ENCODE assay signal across 40 cellular contexts in genomic region chr7:148135997-148136396, GRCh38.
"Had no signal": no experiment of that assay in that cellular context is flagged by ENCODE, and none has a peak within 500 bp of the region (broad histone marks: within the 10 kb centered on the region; RNA-seq: fewer than 3 reads in every experiment).

No MANE protein-coding gene starts in this region.

- DNase-seq: activated effector memory CD4-positive, alpha-beta T cell treated with anti-CD3 and anti-CD28 coated beads, Interleukin-2, amount 50 U/mL, for 16 hours; activated effector memory CD4-positive, alpha-beta T cell treated with Interleukin-2 at 50 U/mL for 16 hours; activated gamma-delta T cell; activated gamma-delta T cell treated with Interleukin-2 at 50 U/mL for 16 hours; activated naive CD4-positive, alpha-beta T cell; activated naive CD4-positive, alpha-beta T cell treated with anti-CD3 and anti-CD28 coated beads for 36 hours; activated naive CD4-positive, alpha-beta T cell treated with anti-CD3 and anti-CD28 coated beads, Interleukin-2, amount 10 ng/mL, durations not matched to agents 7 days and 5 days; activated naive CD4-positive, alpha-beta T cell treated with anti-CD3 and anti-CD28 coated beads, Interleukin-2, amount 50 U/mL, for 16 hours; activated naive CD4-positive, alpha-beta T cell treated with Interleukin-2 at 50 U/mL for 16 hours; activated naive CD8-positive, alpha-beta T cell treated with anti-CD3 and anti-CD28 coated beads for 36 hours; activated naive CD8-positive, alpha-beta T cell treated with anti-CD3 and anti-CD28 coated beads, Interleukin-2, amount 10 ng/mL, durations not matched to agents 7 days and 5 days; activated naive CD8-positive, alpha-beta T cell treated with anti-CD3 and anti-CD28 coated beads, Interleukin-2, amount 50 U/mL, for 24 hours; activated T-cell treated with anti-CD3 and anti-CD28 coated beads, Interleukin-2, amount 50 U/mL, for 1 hour; activated T-cell treated with anti-CD3 and anti-CD28 coated beads, Interleukin-2, amount 50 U/mL, for 24 hours; activated T-cell treated with anti-CD3 and anti-CD28 coated beads, Interleukin-2, amount 50 U/mL, for 4 hours; activated T-cell treated with anti-CD3 and anti-CD28 coated beads, Interleukin-2, amount 50 U/mL, for 48 hours; activated T-cell treated with anti-CD3 and anti-CD28 coated beads, Interleukin-2, amount 50 U/mL, for 72 hours; adrenal gland; amniotic stem cell; amygdala; anterior cingulate cortex; aorta; body of pancreas; brain microvascular endothelial cell; caudate nucleus; central memory CD4-positive, alpha-beta T cell; cerebellar nuclear complex had no signal

- H3K9me3 Mint-ChIP-seq: activated naive CD4-positive, alpha-beta T cell treated with anti-CD3 and anti-CD28 coated beads for 36 hours; activated naive CD4-positive, alpha-beta T cell treated with anti-CD3 and anti-CD28 coated beads, Interleukin-2, amount 10 ng/mL, durations not matched to agents 7 days and 5 days; activated naive CD4-positive, alpha-beta T cell treated with anti-CD3 and anti-CD28 coated beads, Interleukin-2, amount 50 U/mL, for 24 hours; activated naive CD4-positive, alpha-beta T cell treated with anti-CD3 and anti-CD28 coated beads, Interleukin-2, amount 50 U/mL, for 72 hours; activated naive CD8-positive, alpha-beta T cell treated with anti-CD3 and anti-CD28 coated beads, Interleukin-2, amount 10 ng/mL, durations not matched to agents 7 days and 5 days; activated naive CD8-positive, alpha-beta T cell treated with anti-CD3 and anti-CD28 coated beads, Interleukin-2, amount 50 U/mL, for 24 hours; activated T-cell treated with anti-CD3 and anti-CD28 coated beads, Interleukin-2, amount 50 U/mL, for 4 hours; activated T-helper 1 cell treated with anti-CD3 and anti-CD28 coated beads, Interleukin-12 subunit alpha, Interleukin-12 subunit beta, Interleukin-2, Interleukin-4 antibody, amounts not matched to agents 30 ng/mL and 10 ng/mL and 1 ng/mL, durations not matched to agents 14 hours and 24 hours and 36 hours; activated T-helper 2 cell treated with anti-CD3 and anti-CD28 coated beads, Interferon-gamma antibody, Interleukin-2, Interleukin-4, amounts not matched to agents 10 μg/mL and 5 μg/mL and 100 μg/mL, durations not matched to agents 14 hours and 24 hours and 36 hours; central memory CD8-positive, alpha-beta T cell had no signal

- H3K36me3 ChIP-seq: adrenal gland, ascending aorta, brain microvascular endothelial cell, breast epithelium, cardiac muscle cell had no signal

- H3K27ac Mint-ChIP-seq: activated naive CD4-positive, alpha-beta T cell treated with anti-CD3 and anti-CD28 coated beads for 36 hours; activated naive CD4-positive, alpha-beta T cell treated with anti-CD3 and anti-CD28 coated beads, Interleukin-2, amount 10 ng/mL, durations not matched to agents 7 days and 5 days; activated naive CD4-positive, alpha-beta T cell treated with anti-CD3 and anti-CD28 coated beads, Interleukin-2, amount 50 U/mL, for 24 hours; activated naive CD4-positive, alpha-beta T cell treated with anti-CD3 and anti-CD28 coated beads, Interleukin-2, amount 50 U/mL, for 72 hours; activated naive CD8-positive, alpha-beta T cell; activated naive CD8-positive, alpha-beta T cell treated with anti-CD3 and anti-CD28 coated beads for 36 hours; activated naive CD8-positive, alpha-beta T cell treated with anti-CD3 and anti-CD28 coated beads, Interleukin-2, amount 10 ng/mL, durations not matched to agents 7 days and 5 days; activated naive CD8-positive, alpha-beta T cell treated with anti-CD3 and anti-CD28 coated beads, Interleukin-2, amount 50 U/mL, for 24 hours; activated T-cell treated with anti-CD3 and anti-CD28 coated beads, Interleukin-2, amount 50 U/mL, for 24 hours; activated T-cell treated with anti-CD3 and anti-CD28 coated beads, Interleukin-2, amount 50 U/mL, for 72 hours; activated T-helper 1 cell treated with anti-CD3 and anti-CD28 coated beads, Interleukin-12 subunit alpha, Interleukin-12 subunit beta, Interleukin-2, Interleukin-4 antibody, amounts not matched to agents 30 ng/mL and 10 ng/mL and 1 ng/mL, durations not matched to agents 14 hours and 24 hours and 36 hours; activated T-helper 17 cell treated with anti-CD3 and anti-CD28 coated beads, Interleukin-2, amount 50 U/mL, for 72 hours; activated T-helper 2 cell treated with anti-CD3 and anti-CD28 coated beads, Interferon-gamma antibody, Interleukin-2, Interleukin-4, amounts not matched to agents 10 μg/mL and 5 μg/mL and 100 μg/mL, durations not matched to agents 14 hours and 24 hours and 36 hours had no signal

- H3K4me3 ChIP-seq: adrenal gland, ascending aorta, body of pancreas, breast epithelium, cardiac muscle cell had no signal

- H3K4me1 ChIP-seq: adrenal gland, ascending aorta, body of pancreas, breast epithelium had no signal

- ATAC-seq: activated naive CD4-positive, alpha-beta T cell treated with anti-CD3 and anti-CD28 coated beads, Interleukin-2, amount 50 U/mL, for 72 hours; activated naive CD8-positive, alpha-beta T cell treated with anti-CD3 and anti-CD28 coated beads, Interleukin-2, amount 50 U/mL, for 24 hours; activated T-cell treated with anti-CD3 and anti-CD28 coated beads, Interleukin-2, amount 50 U/mL, for 4 hours; activated T-cell treated with anti-CD3 and anti-CD28 coated beads, Interleukin-2, amount 50 U/mL, for 72 hours; activated T-helper 17 cell treated with anti-CD3 and anti-CD28 coated beads, Interleukin-2, amount 50 U/mL, for 72 hours; body of pancreas had no signal

- H3K4me1 Mint-ChIP-seq: activated naive CD4-positive, alpha-beta T cell treated with anti-CD3 and anti-CD28 coated beads, Interleukin-2, amount 10 ng/mL, durations not matched to agents 7 days and 5 days; activated naive CD4-positive, alpha-beta T cell treated with anti-CD3 and anti-CD28 coated beads, Interleukin-2, amount 50 U/mL, for 24 hours; activated naive CD8-positive, alpha-beta T cell treated with anti-CD3 and anti-CD28 coated beads for 36 hours; activated naive CD8-positive, alpha-beta T cell treated with anti-CD3 and anti-CD28 coated beads, Interleukin-2, amount 10 ng/mL, durations not matched to agents 7 days and 5 days; activated naive CD8-positive, alpha-beta T cell treated with anti-CD3 and anti-CD28 coated beads, Interleukin-2, amount 50 U/mL, for 24 hours; activated T-helper 17 cell treated with anti-CD3 and anti-CD28 coated beads, Interleukin-2, amount 50 U/mL, for 72 hours; central memory CD8-positive, alpha-beta T cell had no signal

- H3K36me3 Mint-ChIP-seq: activated naive CD4-positive, alpha-beta T cell treated with anti-CD3 and anti-CD28 coated beads, Interleukin-2, amount 10 ng/mL, durations not matched to agents 7 days and 5 days; activated naive CD4-positive, alpha-beta T cell treated with anti-CD3 and anti-CD28 coated beads, Interleukin-2, amount 50 U/mL, for 24 hours; activated naive CD4-positive, alpha-beta T cell treated with anti-CD3 and anti-CD28 coated beads, Interleukin-2, amount 50 U/mL, for 72 hours; activated naive CD8-positive, alpha-beta T cell; activated naive CD8-positive, alpha-beta T cell treated with anti-CD3 and anti-CD28 coated beads for 36 hours; activated naive CD8-positive, alpha-beta T cell treated with anti-CD3 and anti-CD28 coated beads, Interleukin-2, amount 10 ng/mL, durations not matched to agents 7 days and 5 days; brain had no signal

- H3K27me3 ChIP-seq: adrenal gland, ascending aorta, body of pancreas, brain microvascular endothelial cell, cardiac muscle cell had no signal

- H3K27ac ChIP-seq: adrenal gland, ascending aorta, body of pancreas, brain microvascular endothelial cell, breast epithelium, cardiac muscle cell had no signal

- H3K4me3 Mint-ChIP-seq: activated naive CD4-positive, alpha-beta T cell treated with anti-CD3 and anti-CD28 coated beads for 36 hours; activated naive CD4-positive, alpha-beta T cell treated with anti-CD3 and anti-CD28 coated beads, Interleukin-2, amount 10 ng/mL, durations not matched to agents 7 days and 5 days; activated naive CD4-positive, alpha-beta T cell treated with anti-CD3 and anti-CD28 coated beads, Interleukin-2, amount 50 U/mL, for 24 hours; activated naive CD8-positive, alpha-beta T cell; activated naive CD8-positive, alpha-beta T cell treated with anti-CD3 and anti-CD28 coated beads for 36 hours; activated naive CD8-positive, alpha-beta T cell treated with anti-CD3 and anti-CD28 coated beads, Interleukin-2, amount 10 ng/mL, durations not matched to agents 7 days and 5 days; activated naive CD8-positive, alpha-beta T cell treated with anti-CD3 and anti-CD28 coated beads, Interleukin-2, amount 50 U/mL, for 24 hours; activated T-cell treated with anti-CD3 and anti-CD28 coated beads, Interleukin-2, amount 50 U/mL, for 24 hours; activated T-cell treated with anti-CD3 and anti-CD28 coated beads, Interleukin-2, amount 50 U/mL, for 4 hours; activated T-cell treated with anti-CD3 and anti-CD28 coated beads, Interleukin-2, amount 50 U/mL, for 72 hours; activated T-helper 1 cell treated with anti-CD3 and anti-CD28 coated beads, Interleukin-12 subunit alpha, Interleukin-12 subunit beta, Interleukin-2, Interleukin-4 antibody, amounts not matched to agents 30 ng/mL and 10 ng/mL and 1 ng/mL, durations not matched to agents 14 hours and 24 hours and 36 hours; activated T-helper 17 cell treated with anti-CD3 and anti-CD28 coated beads, Interleukin-2, amount 50 U/mL, for 72 hours; brain; central memory CD8-positive, alpha-beta T cell had no signal

- H3K27me3 Mint-ChIP-seq: activated naive CD4-positive, alpha-beta T cell treated with anti-CD3 and anti-CD28 coated beads, Interleukin-2, amount 10 ng/mL, durations not matched to agents 7 days and 5 days; activated T-cell treated with anti-CD3 and anti-CD28 coated beads, Interleukin-2, amount 50 U/mL, for 24 hours; brain; central memory CD8-positive, alpha-beta T cell had no signal

- H3K9me3 ChIP-seq: adrenal gland, ascending aorta, body of pancreas, breast epithelium had no signal

- FAIRE-seq: astrocyte, bronchial epithelial cell had no signal
